In the genomic region with DNA sequence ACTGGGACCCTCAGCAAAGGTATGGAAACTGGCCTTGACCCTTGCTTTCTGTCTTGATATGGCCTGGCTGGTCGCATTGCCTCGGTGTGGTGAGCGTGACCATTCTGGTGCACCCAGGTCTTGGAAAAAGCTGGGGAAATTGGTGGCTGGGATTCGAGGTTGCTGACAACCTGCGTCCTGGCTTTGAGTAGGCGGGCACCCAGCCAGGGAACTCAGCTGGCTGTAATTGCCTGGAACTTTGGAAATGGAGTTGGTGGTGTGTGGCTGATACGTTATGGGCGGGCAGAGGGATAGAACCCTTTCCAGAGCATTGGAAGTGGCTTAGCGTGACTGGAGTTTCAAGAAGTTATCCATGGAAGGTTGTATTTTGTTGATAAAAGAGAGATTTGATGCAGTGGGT, we compare ENCODE assay signal across 20 cellular contexts. TPM values are rescaled to one million over a fixed set of nuclear protein-coding genes. Genes with fewer than 3 reads are reported as not detected.
DNase-seq lines count a peak whose midpoint lies in the region; ATAC-seq and TF ChIP-seq lines count a peak whose summit lies in the region.
"Had no signal": no experiment of that assay in that cellular context is flagged by ENCODE, and none has a peak within 500 bp of the region (broad histone marks: within the 10 kb centered on the region; RNA-seq: fewer than 3 reads in every experiment).

No MANE protein-coding gene starts in this region.

- ATAC-seq in left cardiac atrium (no peak), Right ventricle myocardium inferior (no peak), HG03139 (IDR thresholded peaks at IDR 0.05; ENCODE audit: unreplicated experiment) (no peak), HG02840 (IDR thresholded peaks at IDR 0.05; ENCODE audit: low FRiP score, unreplicated experiment) (no peak)
- ATAC-seq: activated CD8-positive, alpha-beta memory T cell treated with anti-CD3 and anti-CD28 coated beads, Interleukin-2, amount 10 ng/mL, durations not matched to agents 7 days and 5 days; left lobe of liver had no signal

- peaks cover 23% of the 10 kb centered on the region for H3K4me1 ChIP-seq in rectal smooth muscle tissue (ENCODE audit: control insufficient read depth, insufficient read depth, low read length)

- peak; percentile 50 for DNase-seq in left cardiac atrium
- DNase-seq in Right ventricle myocardium inferior (ENCODE audit: missing footprints) = no peak
- peak; percentile 53 for DNase-seq in coronary artery (ENCODE audit: low spot score)
- no peak for DNase-seq in cerebellum (ENCODE audit: low spot score)
- DNase-seq: activated CD4-positive, alpha-beta T cell treated with anti-CD3 and anti-CD28 coated beads for 48 hours; activated CD8-positive, alpha-beta memory T cell treated with anti-CD3 and anti-CD28 coated beads, Interleukin-2, amount 10 ng/mL, durations not matched to agents 7 days and 5 days; activated naive CD8-positive, alpha-beta T cell treated with anti-CD3 and anti-CD28 coated beads, Interleukin-2, amount 10 ng/mL, durations not matched to agents 7 days and 5 days; KBM-7; MV-4-11; NCI-H774; OCI-M1; SHP77 treated with DMSO at 0.1 percent for 48 hours; T-helper 1 cell had no signal

- no peaks in the 10 kb centered on the region for H3K36me3 ChIP-seq in rectal smooth muscle tissue (ENCODE audit: control insufficient read depth, insufficient read depth, low read length)
- H3K36me3 ChIP-seq: prostate gland had no signal

- no peak overlapping the region for H3K9ac ChIP-seq in rectal smooth muscle tissue (ENCODE audit: low read length)

- no peak for TF ChIP-seq CTCF in coronary artery (IDR thresholded peaks at IDR 0.05)

- no peaks in the 10 kb centered on the region for H3K27me3 ChIP-seq in rectal smooth muscle tissue (ENCODE audit: control insufficient read depth, insufficient read depth, low read length)

- H3K27ac ChIP-seq in coronary artery = no peak overlapping the region
- H3K27ac ChIP-seq in rectal smooth muscle tissue (ENCODE audit: low read depth, low read length) = peak overlapping the region; percentile 53

- H3K4me3 ChIP-seq in coronary artery (peak overlapping the region; percentile 58), rectal smooth muscle tissue (ENCODE audit: low read length) (peak overlapping the region; percentile 14)

- intact Hi-C loops in left cardiac atrium (cut with DNase I) (no loop called here), Right ventricle myocardium inferior (cut with DNase I) (no loop called here)

RNA-seq across cellular contexts. Expression of a gene that starts 35.2 kb away (rescaled TPM):
- total RNA-seq in left cardiac atrium (1 to 10 TPM; 2.2 to 6.0 TPM), Right ventricle myocardium inferior (0.76 TPM), cerebellum (0.09 TPM)
- total RNA-seq: activated CD8-positive, alpha-beta memory T cell treated with anti-CD3 and anti-CD28 coated beads, Interleukin-2, amount 10 ng/mL, durations not matched to agents 7 days and 5 days; activated naive CD8-positive, alpha-beta T cell treated with anti-CD3 and anti-CD28 coated beads, Interleukin-2, amount 10 ng/mL, durations not matched to agents 7 days and 5 days; fibroblast of lung; HT-29 had no signal

RNA-seq across cellular contexts. Expression of a gene that starts 56.4 kb away (rescaled TPM):
- total RNA-seq in left cardiac atrium (10 to 100 TPM; 10.6 to 12.3 TPM), Right ventricle myocardium inferior (6.7 TPM), cerebellum (3.6 TPM)
- total RNA-seq: fibroblast of lung, HT-29 had no signal

Comparison
In these comparisons a context has a peak if more than half of its experiments do, and no peak if none do; other contexts are left out.
1. DNase-seq: peak in left cardiac atrium (single experiment) and coronary artery (single experiment); none in Right ventricle myocardium inferior (single experiment) and cerebellum (single experiment).